In genomic region chr3:21271606-21272016, GRCh38 we compare ENCODE assay signal across 29 cellular contexts.
"Had no signal": no experiment of that assay in that cellular context is flagged by ENCODE, and none has a peak within 500 bp of the region (broad histone marks: within the 10 kb centered on the region; RNA-seq: fewer than 3 reads in every experiment).

No MANE protein-coding gene starts in this region.

- H3K27ac Mint-ChIP-seq: mesothelial cell of epicardium; naive B cell; natural killer cell; nephron progenitor cell; neural progenitor cell; stimulated activated effector memory CD8-positive, alpha-beta T cell treated with anti-CD3 and anti-CD28 coated beads, Interleukin-12 subunit alpha, Interleukin-12 subunit beta, amount 100 ng/mL, for 72 hours; type B pancreatic cell had no signal

- H3K9me3 ChIP-seq: lower lobe of right lung, ovary, prostate gland, suprapubic skin, thoracic aorta, tibial artery had no signal

- H3K4me3 Mint-ChIP-seq: mesothelial cell of epicardium; naive B cell; natural killer cell; nephron progenitor cell; neural progenitor cell; stimulated activated effector memory CD8-positive, alpha-beta T cell treated with anti-CD3 and anti-CD28 coated beads, Interleukin-12 subunit alpha, Interleukin-12 subunit beta, amount 100 ng/mL, for 72 hours; type B pancreatic cell had no signal

- H3K27ac ChIP-seq: heart right ventricle, hepatocyte, left lung, lower lobe of right lung, neural progenitor cell, ovary, prostate gland, sigmoid colon, spleen, suprapubic skin, thoracic aorta, tibial artery had no signal

- FAIRE-seq: small intestine, urothelium cell line had no signal

- H3K79me2 ChIP-seq: hepatocyte had no signal

- H3K4me1 ChIP-seq: neural progenitor cell, prostate gland, spleen, suprapubic skin had no signal

- H3K9me3 Mint-ChIP-seq: neural progenitor cell, type B pancreatic cell had no signal

- H3K4me3 ChIP-seq: heart right ventricle, hepatocyte, left lung, lower lobe of right lung, neural progenitor cell, ovary, prostate gland, sigmoid colon, spleen, suprapubic skin, thoracic aorta, tibial artery had no signal

- H2AFZ ChIP-seq: hepatocyte, neural progenitor cell had no signal

- H3K27me3 Mint-ChIP-seq: naive B cell, type B pancreatic cell had no signal

- H3K36me3 ChIP-seq: heart right ventricle, left lung, lower lobe of right lung, neural progenitor cell, ovary, prostate gland, sigmoid colon, spleen, suprapubic skin, thoracic aorta, tibial artery had no signal

- DNase-seq: heart right ventricle; islet precursor cell; kidney glomerular epithelial cell; left cardiac atrium; lower lobe of right lung; mammary epithelial cell; mesendoderm; naive B cell; natural killer cell; nephron progenitor cell; ovary; retina; sigmoid colon; small intestine; stimulated activated CD4-positive, alpha-beta T cell treated with anti-CD3 and anti-CD28 coated beads, Interleukin-4, amount 100 ng/mL, for 24 hours; stimulated activated naive CD4-positive, alpha-beta T cell treated with Interleukin-2 at 50 U/mL for 16 hours had no signal

- ATAC-seq: heart right ventricle; left cardiac atrium; left lung; natural killer cell; right cardiac atrium; stimulated activated effector memory CD8-positive, alpha-beta T cell treated with anti-CD3 and anti-CD28 coated beads, Interleukin-12 subunit alpha, Interleukin-12 subunit beta, amount 100 ng/mL, for 72 hours had no signal

- H3K36me3 Mint-ChIP-seq: mesothelial cell of epicardium; naive B cell; natural killer cell; neural progenitor cell; stimulated activated effector memory CD8-positive, alpha-beta T cell treated with anti-CD3 and anti-CD28 coated beads, Interleukin-12 subunit alpha, Interleukin-12 subunit beta, amount 100 ng/mL, for 72 hours; type B pancreatic cell had no signal

- H3K4me2 ChIP-seq: hepatocyte, neural progenitor cell had no signal

- H3K4me1 Mint-ChIP-seq: naive B cell; natural killer cell; nephron progenitor cell; neural progenitor cell; stimulated activated effector memory CD8-positive, alpha-beta T cell treated with anti-CD3 and anti-CD28 coated beads, Interleukin-12 subunit alpha, Interleukin-12 subunit beta, amount 100 ng/mL, for 72 hours had no signal

- H3K9ac ChIP-seq: neural progenitor cell had no signal

- H3K27me3 ChIP-seq: heart right ventricle, hepatocyte, left lung, neural progenitor cell, ovary, sigmoid colon, spleen, suprapubic skin, tibial artery had no signal
